In the genomic region with DNA sequence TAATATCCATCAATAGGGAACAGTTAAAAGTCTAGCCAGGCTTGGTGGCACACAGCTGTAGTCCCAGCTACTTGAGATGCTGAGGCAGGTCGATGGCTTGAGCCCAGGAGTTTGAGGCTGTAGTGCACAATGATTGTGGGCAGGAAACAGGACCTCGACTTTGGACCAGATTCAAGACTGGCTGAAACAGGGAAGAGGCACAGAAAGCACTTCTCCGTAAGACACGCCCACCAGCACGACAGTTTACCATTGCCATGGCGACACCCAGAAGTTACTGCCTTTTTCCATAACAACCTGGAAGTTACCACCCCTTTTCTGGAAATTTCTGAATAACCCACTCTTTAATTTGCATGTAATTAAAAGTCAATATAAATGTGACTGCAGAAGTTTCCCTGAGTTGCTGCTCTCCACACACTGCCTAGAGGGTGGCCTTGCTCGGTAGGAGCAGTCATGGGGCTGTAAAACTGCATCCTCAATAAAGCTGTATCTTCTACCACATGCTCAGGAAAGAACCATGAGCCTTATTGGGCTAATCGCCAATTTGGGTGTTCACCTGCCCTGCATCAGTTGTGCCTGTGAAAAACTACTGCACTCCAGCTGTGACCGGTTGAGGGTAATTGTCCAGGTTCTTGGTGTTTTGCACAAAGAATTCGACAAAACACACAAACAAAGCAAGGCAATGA, we compare ENCODE assay signal across 1 cellular context.
TF ChIP-seq lines count a peak whose summit lies in the region.

No MANE protein-coding gene starts in this region.

TF ChIP-seq in HepG2, 621 proteins besides CTCF, POLR2A, EP300 and RAD21 (continued from another document and continues in another):
- TF ChIP-seq, protein P1, sequence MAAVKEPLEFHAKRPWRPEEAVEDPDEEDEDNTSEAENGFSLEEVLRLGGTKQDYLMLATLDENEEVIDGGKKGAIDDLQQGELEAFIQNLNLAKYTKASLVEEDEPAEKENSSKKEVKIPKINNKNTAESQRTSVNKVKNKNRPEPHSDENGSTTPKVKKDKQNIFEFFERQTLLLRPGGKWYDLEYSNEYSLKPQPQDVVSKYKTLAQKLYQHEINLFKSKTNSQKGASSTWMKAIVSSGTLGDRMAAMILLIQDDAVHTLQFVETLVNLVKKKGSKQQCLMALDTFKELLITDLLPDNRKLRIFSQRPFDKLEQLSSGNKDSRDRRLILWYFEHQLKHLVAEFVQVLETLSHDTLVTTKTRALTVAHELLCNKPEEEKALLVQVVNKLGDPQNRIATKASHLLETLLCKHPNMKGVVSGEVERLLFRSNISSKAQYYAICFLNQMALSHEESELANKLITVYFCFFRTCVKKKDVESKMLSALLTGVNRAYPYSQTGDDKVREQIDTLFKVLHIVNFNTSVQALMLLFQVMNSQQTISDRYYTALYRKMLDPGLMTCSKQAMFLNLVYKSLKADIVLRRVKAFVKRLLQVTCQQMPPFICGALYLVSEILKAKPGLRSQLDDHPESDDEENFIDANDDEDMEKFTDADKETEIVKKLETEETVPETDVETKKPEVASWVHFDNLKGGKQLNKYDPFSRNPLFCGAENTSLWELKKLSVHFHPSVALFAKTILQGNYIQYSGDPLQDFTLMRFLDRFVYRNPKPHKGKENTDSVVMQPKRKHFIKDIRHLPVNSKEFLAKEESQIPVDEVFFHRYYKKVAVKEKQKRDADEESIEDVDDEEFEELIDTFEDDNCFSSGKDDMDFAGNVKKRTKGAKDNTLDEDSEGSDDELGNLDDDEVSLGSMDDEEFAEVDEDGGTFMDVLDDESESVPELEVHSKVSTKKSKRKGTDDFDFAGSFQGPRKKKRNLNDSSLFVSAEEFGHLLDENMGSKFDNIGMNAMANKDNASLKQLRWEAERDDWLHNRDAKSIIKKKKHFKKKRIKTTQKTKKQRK (IDR thresholded peaks at IDR 0.05; ENCODE audit: low read length) = no peak
- no peak for TF ChIP-seq ZNF382 (CRISPR knock-in tag; IDR thresholded peaks at IDR 0.05; ENCODE audit: borderline replicate concordance)
- no peak for TF ChIP-seq MEIS2 (CRISPR knock-in tag; IDR thresholded peaks at IDR 0.05)
- no peak for TF ChIP-seq XBP1 (CRISPR knock-in tag; IDR thresholded peaks at IDR 0.05)
- TF ChIP-seq ZNF549 (CRISPR knock-in tag; IDR thresholded peaks at IDR 0.05) = no peak
- no peak for TF ChIP-seq HNRNPUL1 (IDR thresholded peaks at IDR 0.05; ENCODE audit: low read depth, low read length)
- TF ChIP-seq, protein P2, sequence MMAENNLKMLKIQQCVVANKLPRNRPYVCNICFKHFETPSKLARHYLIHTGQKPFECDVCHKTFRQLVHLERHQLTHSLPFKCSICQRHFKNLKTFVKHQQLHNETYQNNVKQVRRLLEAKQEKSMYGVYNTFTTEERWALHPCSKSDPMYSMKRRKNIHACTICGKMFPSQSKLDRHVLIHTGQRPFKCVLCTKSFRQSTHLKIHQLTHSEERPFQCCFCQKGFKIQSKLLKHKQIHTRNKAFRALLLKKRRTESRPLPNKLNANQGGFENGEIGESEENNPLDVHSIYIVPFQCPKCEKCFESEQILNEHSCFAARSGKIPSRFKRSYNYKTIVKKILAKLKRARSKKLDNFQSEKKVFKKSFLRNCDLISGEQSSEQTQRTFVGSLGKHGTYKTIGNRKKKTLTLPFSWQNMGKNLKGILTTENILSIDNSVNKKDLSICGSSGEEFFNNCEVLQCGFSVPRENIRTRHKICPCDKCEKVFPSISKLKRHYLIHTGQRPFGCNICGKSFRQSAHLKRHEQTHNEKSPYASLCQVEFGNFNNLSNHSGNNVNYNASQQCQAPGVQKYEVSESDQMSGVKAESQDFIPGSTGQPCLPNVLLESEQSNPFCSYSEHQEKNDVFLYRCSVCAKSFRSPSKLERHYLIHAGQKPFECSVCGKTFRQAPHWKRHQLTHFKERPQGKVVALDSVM (CRISPR knock-in tag; IDR thresholded peaks at IDR 0.05) = no peak
- TF ChIP-seq, protein P3, sequence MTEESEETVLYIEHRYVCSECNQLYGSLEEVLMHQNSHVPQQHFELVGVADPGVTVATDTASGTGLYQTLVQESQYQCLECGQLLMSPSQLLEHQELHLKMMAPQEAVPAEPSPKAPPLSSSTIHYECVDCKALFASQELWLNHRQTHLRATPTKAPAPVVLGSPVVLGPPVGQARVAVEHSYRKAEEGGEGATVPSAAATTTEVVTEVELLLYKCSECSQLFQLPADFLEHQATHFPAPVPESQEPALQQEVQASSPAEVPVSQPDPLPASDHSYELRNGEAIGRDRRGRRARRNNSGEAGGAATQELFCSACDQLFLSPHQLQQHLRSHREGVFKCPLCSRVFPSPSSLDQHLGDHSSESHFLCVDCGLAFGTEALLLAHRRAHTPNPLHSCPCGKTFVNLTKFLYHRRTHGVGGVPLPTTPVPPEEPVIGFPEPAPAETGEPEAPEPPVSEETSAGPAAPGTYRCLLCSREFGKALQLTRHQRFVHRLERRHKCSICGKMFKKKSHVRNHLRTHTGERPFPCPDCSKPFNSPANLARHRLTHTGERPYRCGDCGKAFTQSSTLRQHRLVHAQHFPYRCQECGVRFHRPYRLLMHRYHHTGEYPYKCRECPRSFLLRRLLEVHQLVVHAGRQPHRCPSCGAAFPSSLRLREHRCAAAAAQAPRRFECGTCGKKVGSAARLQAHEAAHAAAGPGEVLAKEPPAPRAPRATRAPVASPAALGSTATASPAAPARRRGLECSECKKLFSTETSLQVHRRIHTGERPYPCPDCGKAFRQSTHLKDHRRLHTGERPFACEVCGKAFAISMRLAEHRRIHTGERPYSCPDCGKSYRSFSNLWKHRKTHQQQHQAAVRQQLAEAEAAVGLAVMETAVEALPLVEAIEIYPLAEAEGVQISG (CRISPR knock-in tag; IDR thresholded peaks at IDR 0.05) = no peak
- no peak for TF ChIP-seq ZNF747 (CRISPR knock-in tag; IDR thresholded peaks at IDR 0.05; ENCODE audit: borderline replicate concordance)
- no peak for TF ChIP-seq KLF11 (CRISPR knock-in tag; IDR thresholded peaks at IDR 0.05)
- no peak for TF ChIP-seq ZNF780A (CRISPR knock-in tag; IDR thresholded peaks at IDR 0.05)
- TF ChIP-seq U2AF2 (IDR thresholded peaks at IDR 0.05; ENCODE audit: low read depth, low read length) = peak; percentile 91; the same call in 1 of the 2 replicates
- 0 out of 2 replicates have a peak, but pooled peaks have one; percentile 11 for TF ChIP-seq PHF21A (CRISPR knock-in tag; IDR thresholded peaks at IDR 0.05)
- TF ChIP-seq, protein P4, sequence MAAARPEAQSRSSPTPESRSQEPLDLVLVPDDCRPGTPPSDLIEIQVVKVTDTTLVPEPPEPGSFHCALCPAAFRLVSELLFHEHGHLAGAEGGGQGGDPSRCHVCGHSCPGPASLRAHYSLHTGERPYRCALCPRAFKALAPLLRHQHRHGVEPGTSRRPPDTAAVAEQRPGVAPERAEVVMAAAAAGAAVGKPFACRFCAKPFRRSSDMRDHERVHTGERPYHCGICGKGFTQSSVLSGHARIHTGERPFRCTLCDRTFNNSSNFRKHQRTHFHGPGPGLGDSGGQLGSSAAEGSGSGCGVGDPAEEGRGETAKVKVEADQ (CRISPR knock-in tag; IDR thresholded peaks at IDR 0.05; ENCODE audit: borderline replicate concordance) = no peak
- no peak for TF ChIP-seq MAZ (IDR thresholded peaks at IDR 0.05; ENCODE audit: borderline replicate concordance, low read depth, low read length)
- TF ChIP-seq MAZ (CRISPR knock-in tag; IDR thresholded peaks at IDR 0.05; ENCODE audit: low read depth) = no peak
- no peak for TF ChIP-seq ZNF841 (CRISPR knock-in tag; IDR thresholded peaks at IDR 0.05; ENCODE audit: borderline replicate concordance)
- no peak for TF ChIP-seq ZNF550 (CRISPR knock-in tag; IDR thresholded peaks at IDR 0.05; ENCODE audit: borderline replicate concordance)
- no peak for TF ChIP-seq ZNF546 (CRISPR knock-in tag; conservative IDR thresholded peaks at IDR 0.05)
- TF ChIP-seq, protein P5, sequence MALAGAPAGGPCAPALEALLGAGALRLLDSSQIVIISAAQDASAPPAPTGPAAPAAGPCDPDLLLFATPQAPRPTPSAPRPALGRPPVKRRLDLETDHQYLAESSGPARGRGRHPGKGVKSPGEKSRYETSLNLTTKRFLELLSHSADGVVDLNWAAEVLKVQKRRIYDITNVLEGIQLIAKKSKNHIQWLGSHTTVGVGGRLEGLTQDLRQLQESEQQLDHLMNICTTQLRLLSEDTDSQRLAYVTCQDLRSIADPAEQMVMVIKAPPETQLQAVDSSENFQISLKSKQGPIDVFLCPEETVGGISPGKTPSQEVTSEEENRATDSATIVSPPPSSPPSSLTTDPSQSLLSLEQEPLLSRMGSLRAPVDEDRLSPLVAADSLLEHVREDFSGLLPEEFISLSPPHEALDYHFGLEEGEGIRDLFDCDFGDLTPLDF (CRISPR knock-in tag; IDR thresholded peaks at IDR 0.05) = no peak
- no peak for TF ChIP-seq NCOA1 (CRISPR knock-in tag; IDR thresholded peaks at IDR 0.05)
- TF ChIP-seq, protein P6, sequence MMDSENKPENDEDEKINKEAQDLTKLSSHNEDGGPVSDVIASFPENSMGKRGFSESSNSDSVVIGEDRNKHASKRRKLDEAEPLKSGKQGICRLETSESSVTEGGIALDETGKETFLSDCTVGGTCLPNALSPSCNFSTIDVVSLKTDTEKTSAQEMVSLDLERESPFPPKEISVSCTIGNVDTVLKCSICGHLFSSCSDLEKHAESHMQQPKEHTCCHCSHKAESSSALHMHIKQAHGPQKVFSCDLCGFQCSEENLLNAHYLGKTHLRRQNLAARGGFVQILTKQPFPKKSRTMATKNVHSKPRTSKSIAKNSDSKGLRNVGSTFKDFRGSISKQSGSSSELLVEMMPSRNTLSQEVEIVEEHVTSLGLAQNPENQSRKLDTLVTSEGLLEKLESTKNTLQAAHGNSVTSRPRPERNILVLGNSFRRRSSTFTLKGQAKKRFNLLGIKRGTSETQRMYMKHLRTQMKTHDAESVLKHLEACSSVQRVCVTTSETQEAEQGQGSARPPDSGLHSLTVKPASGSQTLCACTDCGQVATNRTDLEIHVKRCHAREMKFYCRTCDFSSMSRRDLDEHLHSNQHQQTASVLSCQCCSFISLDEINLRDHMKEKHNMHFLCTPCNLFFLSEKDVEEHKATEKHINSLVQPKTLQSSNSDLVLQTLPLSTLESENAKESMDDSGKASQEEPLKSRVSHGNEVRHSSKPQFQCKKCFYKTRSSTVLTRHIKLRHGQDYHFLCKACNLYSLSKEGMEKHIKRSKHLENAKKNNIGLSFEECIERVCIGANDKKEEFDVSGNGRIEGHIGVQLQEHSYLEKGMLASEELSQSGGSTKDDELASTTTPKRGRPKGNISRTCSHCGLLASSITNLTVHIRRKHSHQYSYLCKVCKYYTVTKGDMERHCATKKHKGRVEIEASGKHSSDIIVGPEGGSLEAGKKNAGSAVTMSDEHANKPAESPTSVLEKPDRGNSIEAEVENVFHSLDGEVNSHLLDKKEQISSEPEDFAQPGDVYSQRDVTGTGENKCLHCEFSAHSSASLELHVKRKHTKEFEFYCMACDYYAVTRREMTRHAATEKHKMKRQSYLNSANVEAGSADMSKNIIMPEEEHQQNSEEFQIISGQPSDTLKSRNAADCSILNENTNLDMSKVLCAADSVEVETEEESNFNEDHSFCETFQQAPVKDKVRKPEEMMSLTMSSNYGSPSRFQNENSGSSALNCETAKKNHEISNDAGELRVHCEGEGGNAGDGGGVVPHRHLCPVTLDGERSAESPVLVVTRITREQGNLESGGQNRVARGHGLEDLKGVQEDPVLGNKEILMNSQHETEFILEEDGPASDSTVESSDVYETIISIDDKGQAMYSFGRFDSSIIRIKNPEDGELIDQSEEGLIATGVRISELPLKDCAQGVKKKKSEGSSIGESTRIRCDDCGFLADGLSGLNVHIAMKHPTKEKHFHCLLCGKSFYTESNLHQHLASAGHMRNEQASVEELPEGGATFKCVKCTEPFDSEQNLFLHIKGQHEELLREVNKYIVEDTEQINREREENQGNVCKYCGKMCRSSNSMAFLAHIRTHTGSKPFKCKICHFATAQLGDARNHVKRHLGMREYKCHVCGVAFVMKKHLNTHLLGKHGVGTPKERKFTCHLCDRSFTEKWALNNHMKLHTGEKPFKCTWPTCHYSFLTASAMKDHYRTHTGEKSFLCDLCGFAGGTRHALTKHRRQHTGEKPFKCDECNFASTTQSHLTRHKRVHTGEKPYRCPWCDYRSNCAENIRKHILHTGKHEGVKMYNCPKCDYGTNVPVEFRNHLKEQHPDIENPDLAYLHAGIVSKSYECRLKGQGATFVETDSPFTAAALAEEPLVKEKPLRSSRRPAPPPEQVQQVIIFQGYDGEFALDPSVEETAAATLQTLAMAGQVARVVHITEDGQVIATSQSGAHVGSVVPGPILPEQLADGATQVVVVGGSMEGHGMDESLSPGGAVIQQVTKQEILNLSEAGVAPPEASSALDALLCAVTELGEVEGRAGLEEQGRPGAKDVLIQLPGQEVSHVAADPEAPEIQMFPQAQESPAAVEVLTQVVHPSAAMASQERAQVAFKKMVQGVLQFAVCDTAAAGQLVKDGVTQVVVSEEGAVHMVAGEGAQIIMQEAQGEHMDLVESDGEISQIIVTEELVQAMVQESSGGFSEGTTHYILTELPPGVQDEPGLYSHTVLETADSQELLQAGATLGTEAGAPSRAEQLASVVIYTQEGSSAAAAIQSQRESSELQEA (CRISPR knock-in tag; IDR thresholded peaks at IDR 0.05; ENCODE audit: not compliant biosample characterization) = no peak
- TF ChIP-seq SOX13 (IDR thresholded peaks at IDR 0.05) = no peak
- no peak for TF ChIP-seq SOX13 (CRISPR knock-in tag; conservative IDR thresholded peaks at IDR 0.05 in 1 of 2, IDR thresholded peaks at IDR 0.05 in 1 of 2)
- TF ChIP-seq ZEB1 (IDR thresholded peaks at IDR 0.05; ENCODE audit: insufficient replicate concordance, low read depth) = no peak
- no peak for TF ChIP-seq NFE2L2 (IDR thresholded peaks at IDR 0.05; ENCODE audit: low read length)
- no peak for TF ChIP-seq GTF2F1 (IDR thresholded peaks at IDR 0.05; ENCODE audit: low read length)
- TF ChIP-seq KLF9 (CRISPR knock-in tag; IDR thresholded peaks at IDR 0.05; ENCODE audit: low read depth) = no peak
- no peak for TF ChIP-seq ZNF24 (IDR thresholded peaks at IDR 0.05)
- TF ChIP-seq HNF4A (CRISPR knock-in tag; IDR thresholded peaks at IDR 0.05) = peak; percentile 63
- TF ChIP-seq MTF2 (CRISPR knock-in tag; IDR thresholded peaks at IDR 0.05; ENCODE audit: borderline replicate concordance) = no peak
- TF ChIP-seq GZF1 (CRISPR knock-in tag; IDR thresholded peaks at IDR 0.05) = no peak
- TF ChIP-seq, protein P7, sequence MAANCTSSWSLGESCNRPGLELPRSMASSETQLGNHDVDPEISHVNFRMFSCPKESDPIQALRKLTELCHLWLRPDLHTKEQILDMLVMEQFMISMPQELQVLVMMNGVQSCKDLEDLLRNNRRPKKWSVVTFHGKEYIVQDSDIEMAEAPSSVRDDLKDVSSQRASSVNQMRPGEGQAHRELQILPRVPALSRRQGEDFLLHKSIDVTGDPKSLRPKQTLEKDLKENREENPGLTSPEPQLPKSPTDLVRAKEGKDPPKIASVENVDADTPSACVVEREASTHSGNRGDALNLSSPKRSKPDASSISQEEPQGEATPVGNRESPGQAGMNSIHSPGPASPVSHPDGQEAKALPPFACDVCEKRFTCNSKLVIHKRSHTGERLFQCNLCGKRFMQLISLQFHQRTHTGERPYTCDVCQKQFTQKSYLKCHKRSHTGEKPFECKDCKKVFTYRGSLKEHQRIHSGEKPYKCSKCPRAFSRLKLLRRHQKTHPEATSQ (CRISPR knock-in tag; IDR thresholded peaks at IDR 0.05; ENCODE audit: borderline replicate concordance) = no peak
- no peak for TF ChIP-seq CREM (IDR thresholded peaks at IDR 0.05)
- no peak for TF ChIP-seq CREM (CRISPR knock-in tag; IDR thresholded peaks at IDR 0.05)
- TF ChIP-seq, protein P8, sequence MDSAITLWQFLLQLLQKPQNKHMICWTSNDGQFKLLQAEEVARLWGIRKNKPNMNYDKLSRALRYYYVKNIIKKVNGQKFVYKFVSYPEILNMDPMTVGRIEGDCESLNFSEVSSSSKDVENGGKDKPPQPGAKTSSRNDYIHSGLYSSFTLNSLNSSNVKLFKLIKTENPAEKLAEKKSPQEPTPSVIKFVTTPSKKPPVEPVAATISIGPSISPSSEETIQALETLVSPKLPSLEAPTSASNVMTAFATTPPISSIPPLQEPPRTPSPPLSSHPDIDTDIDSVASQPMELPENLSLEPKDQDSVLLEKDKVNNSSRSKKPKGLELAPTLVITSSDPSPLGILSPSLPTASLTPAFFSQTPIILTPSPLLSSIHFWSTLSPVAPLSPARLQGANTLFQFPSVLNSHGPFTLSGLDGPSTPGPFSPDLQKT (CRISPR knock-in tag; IDR thresholded peaks at IDR 0.05; ENCODE audit: borderline replicate concordance) = no peak
- no peak for TF ChIP-seq MIER2 (CRISPR knock-in tag; IDR thresholded peaks at IDR 0.05)
- no peak for TF ChIP-seq ZNF354B (CRISPR knock-in tag; IDR thresholded peaks at IDR 0.05)
